In the genomic region with DNA sequence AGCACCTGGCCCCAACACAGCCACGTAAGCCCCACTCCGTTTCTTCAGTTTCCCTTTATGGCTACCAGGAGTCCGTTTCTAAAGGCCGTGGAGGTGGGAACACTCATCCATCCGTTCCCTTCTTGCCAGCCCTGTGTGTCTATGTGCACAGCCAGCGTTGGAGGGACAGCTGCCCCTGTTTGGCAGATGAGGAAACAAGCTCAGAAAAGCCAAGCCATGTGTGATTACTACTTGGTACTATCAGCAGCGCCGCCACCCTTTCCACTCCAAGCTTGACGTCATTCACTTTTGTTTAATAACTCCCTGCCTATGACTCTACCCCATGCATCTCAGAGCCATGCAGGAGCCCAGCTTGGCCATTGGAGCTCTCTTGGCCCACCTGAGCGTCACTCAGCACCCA, we compare ENCODE assay signal across 12 cellular contexts. TPM values are rescaled to one million over a fixed set of nuclear protein-coding genes. Genes with fewer than 3 reads are reported as not detected.
DNase-seq lines count a peak whose midpoint lies in the region; ATAC-seq and TF ChIP-seq lines count a peak whose summit lies in the region.
"Had no signal": no experiment of that assay in that cellular context is flagged by ENCODE, and none has a peak within 500 bp of the region (broad histone marks: within the 10 kb centered on the region; RNA-seq: fewer than 3 reads in every experiment).

No MANE protein-coding gene starts in this region.

- CTCF ChIA-PET in activated CD8-positive, alpha-beta memory T cell treated with anti-CD3 and anti-CD28 coated beads, Interleukin-2, amount 10 ng/mL, durations not matched to agents 7 days and 5 days (lab: Charles Lee), result interaction anchor here (0.8 to 1.8 kb wide), 3 partner anchors 10 to 69 kb away, joined by 4 to 10 read pairs (median 4); no protein-coding TSS in a partner anchor
- CTCF ChIA-PET in RWPE1 (lab: Yijun Ruan, JAX), result interaction anchor here (0.5 to 0.7 kb wide), 3 partner anchors 22 to 161 kb away, joined by 3 to 4 read pairs (median 4); no protein-coding TSS in a partner anchor

- no peak for DNase-seq in activated CD8-positive, alpha-beta memory T cell treated with anti-CD3 and anti-CD28 coated beads, Interleukin-2, amount 10 ng/mL, durations not matched to agents 7 days and 5 days
- no peak for DNase-seq in activated CD8-positive, alpha-beta memory T cell treated with anti-CD3 and anti-CD28 coated beads, Interleukin-2, amount 50 U/mL, for 4 hours
- DNase-seq in RWPE1 (ENCODE audit: low spot score) (no peak), chondrocyte (ENCODE audit: low spot score) (peak; percentile 47), glomerular visceral epithelial cell (ENCODE audit: extremely low spot score) (no peak), kidney tubule cell (ENCODE audit: low spot score) (no peak)
- no peak for DNase-seq in stimulated activated effector memory CD8-positive, alpha-beta T cell treated with anti-CD3 and anti-CD28 coated beads, Interleukin-12 subunit alpha, Interleukin-12 subunit beta, amount 100 ng/mL, for 72 hours (ENCODE audit: low spot score in 2 of 2)
- DNase-seq: activated CD8-positive, alpha-beta memory T cell treated with anti-CD3 and anti-CD28 coated beads, Interleukin-2, amount 50 U/mL, for 48 hours; kidney glomerular epithelial cell; NCI-H1436 treated with DMSO at 0.1 percent for 48 hours had no signal

- POLR2A ChIA-PET in RWPE1 (lab: Yijun Ruan, JAX; ENCODE audit: low non-redundant PET), result no interaction called here

- ATAC-seq in activated CD8-positive, alpha-beta memory T cell treated with anti-CD3 and anti-CD28 coated beads, Interleukin-2, amount 10 ng/mL, durations not matched to agents 7 days and 5 days, result no peak
- ATAC-seq in stimulated activated effector memory CD8-positive, alpha-beta T cell treated with anti-CD3 and anti-CD28 coated beads, Interleukin-12 subunit alpha, Interleukin-12 subunit beta, amount 100 ng/mL, for 72 hours, result no peak
- ATAC-seq in HG02678 (IDR thresholded peaks at IDR 0.05; ENCODE audit: unreplicated experiment), result no peak
- ATAC-seq: psoas muscle had no signal

- H3K4me3 Mint-ChIP-seq in activated CD8-positive, alpha-beta memory T cell treated with anti-CD3 and anti-CD28 coated beads, Interleukin-2, amount 10 ng/mL, durations not matched to agents 7 days and 5 days, result peak overlapping the region; percentile 95
- H3K4me3 Mint-ChIP-seq in chondrocyte (ENCODE audit: unreplicated experiment), result no peak overlapping the region
- H3K4me3 Mint-ChIP-seq in stimulated activated effector memory CD8-positive, alpha-beta T cell treated with anti-CD3 and anti-CD28 coated beads, Interleukin-12 subunit alpha, Interleukin-12 subunit beta, amount 100 ng/mL, for 72 hours, result peak overlapping the region; percentile 95

- peak overlapping the region; percentile 91 for H3K27ac Mint-ChIP-seq in activated CD8-positive, alpha-beta memory T cell treated with anti-CD3 and anti-CD28 coated beads, Interleukin-2, amount 10 ng/mL, durations not matched to agents 7 days and 5 days
- H3K27ac Mint-ChIP-seq in chondrocyte (ENCODE audit: unreplicated experiment), result no peak overlapping the region
- peak overlapping the region; percentile 95 for H3K27ac Mint-ChIP-seq in stimulated activated effector memory CD8-positive, alpha-beta T cell treated with anti-CD3 and anti-CD28 coated beads, Interleukin-12 subunit alpha, Interleukin-12 subunit beta, amount 100 ng/mL, for 72 hours

- TF ChIP-seq CTCF in RWPE1 (conservative IDR thresholded peaks at IDR 0.05; ENCODE audit: low read depth), result no peak
- no peak for TF ChIP-seq CTCF in chondrocyte (IDR thresholded peaks at IDR 0.05)

- no peaks in the 10 kb centered on the region for H3K27me3 Mint-ChIP-seq in activated CD8-positive, alpha-beta memory T cell treated with anti-CD3 and anti-CD28 coated beads, Interleukin-2, amount 10 ng/mL, durations not matched to agents 7 days and 5 days
- no peaks in the 10 kb centered on the region for H3K27me3 Mint-ChIP-seq in chondrocyte (ENCODE audit: low read depth)

- H3K9me3 Mint-ChIP-seq in activated CD8-positive, alpha-beta memory T cell treated with anti-CD3 and anti-CD28 coated beads, Interleukin-2, amount 10 ng/mL, durations not matched to agents 7 days and 5 days (ENCODE audit: low read depth), result no peaks in the 10 kb centered on the region
- H3K9me3 Mint-ChIP-seq in chondrocyte (ENCODE audit: low read depth), result no peaks in the 10 kb centered on the region
- H3K9me3 Mint-ChIP-seq in stimulated activated effector memory CD8-positive, alpha-beta T cell treated with anti-CD3 and anti-CD28 coated beads, Interleukin-12 subunit alpha, Interleukin-12 subunit beta, amount 100 ng/mL, for 72 hours, result no peaks in the 10 kb centered on the region

- H3K36me3 Mint-ChIP-seq in activated CD8-positive, alpha-beta memory T cell treated with anti-CD3 and anti-CD28 coated beads, Interleukin-2, amount 10 ng/mL, durations not matched to agents 7 days and 5 days, result peaks cover 27% of the 10 kb centered on the region
- peaks cover 7% of the 10 kb centered on the region for H3K36me3 Mint-ChIP-seq in chondrocyte (ENCODE audit: low read depth)
- peaks cover 83% of the 10 kb centered on the region for H3K36me3 Mint-ChIP-seq in stimulated activated effector memory CD8-positive, alpha-beta T cell treated with anti-CD3 and anti-CD28 coated beads, Interleukin-12 subunit alpha, Interleukin-12 subunit beta, amount 100 ng/mL, for 72 hours

- peaks cover 40% of the 10 kb centered on the region for H3K4me1 Mint-ChIP-seq in activated CD8-positive, alpha-beta memory T cell treated with anti-CD3 and anti-CD28 coated beads, Interleukin-2, amount 10 ng/mL, durations not matched to agents 7 days and 5 days
- peaks cover 14% of the 10 kb centered on the region for H3K4me1 Mint-ChIP-seq in chondrocyte (ENCODE audit: low read depth)
- H3K4me1 Mint-ChIP-seq in stimulated activated effector memory CD8-positive, alpha-beta T cell treated with anti-CD3 and anti-CD28 coated beads, Interleukin-12 subunit alpha, Interleukin-12 subunit beta, amount 100 ng/mL, for 72 hours, result peaks cover 55% of the 10 kb centered on the region

- H3K27ac ChIP-seq in RWPE1, result peak overlapping the region; percentile 30
- H3K27ac ChIP-seq: psoas muscle had no signal

RNA-seq across cellular contexts. Expression of gene LRP8, which starts 3.5 kb away (rescaled TPM):
- total RNA-seq in activated CD8-positive, alpha-beta memory T cell treated with anti-CD3 and anti-CD28 coated beads, Interleukin-2, amount 10 ng/mL, durations not matched to agents 7 days and 5 days, result 10 to 100 TPM; 65.1 to 82.5 TPM
- 7.1 to 14.5 TPM (median 8.3 TPM) in 3 replicates for total RNA-seq in chondrocyte
